Comparison of ENCODE assay signal across 13 cellular contexts in the genomic region with DNA sequence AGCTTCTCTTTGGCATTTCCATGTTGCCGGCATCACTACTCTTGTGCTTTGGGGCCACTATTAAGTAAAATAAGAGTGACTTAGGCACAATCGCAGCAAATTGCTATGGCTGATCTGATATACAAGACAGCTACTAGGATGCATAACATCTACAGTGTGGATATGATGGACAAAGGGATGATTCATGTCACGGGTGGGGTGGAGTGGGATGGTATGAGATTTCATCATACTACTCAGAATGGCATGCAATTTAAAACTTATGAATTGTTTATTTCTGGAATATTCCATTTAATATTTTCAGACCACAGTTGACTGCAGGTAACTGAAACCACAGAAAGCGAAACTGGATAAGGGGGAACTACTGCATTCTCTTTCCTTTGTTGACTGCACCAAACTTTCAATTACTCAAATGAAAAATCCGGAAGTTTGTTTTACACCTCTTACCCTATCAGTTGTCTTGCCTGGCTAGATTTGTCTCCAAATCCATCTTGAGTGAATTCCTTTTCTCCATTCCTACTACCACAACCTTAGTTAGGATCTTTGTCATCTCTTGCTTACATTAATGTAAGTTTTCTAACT.
DNase-seq lines count a peak whose midpoint lies in the region; ATAC-seq, FAIRE-seq and TF ChIP-seq lines count a peak whose summit lies in the region.
"Had no signal": no experiment of that assay in that cellular context is flagged by ENCODE, and none has a peak within 500 bp of the region (broad histone marks: within the 10 kb centered on the region; RNA-seq: fewer than 3 reads in every experiment).

No MANE protein-coding gene starts in this region.

- H3K4me3 ChIP-seq in SU-DHL-6 (ENCODE audit: insufficient read depth, low read length, poor library complexity, severe bottlenecking) = no peak overlapping the region
- H3K4me3 ChIP-seq in smooth muscle cell = no peak overlapping the region
- no peak overlapping the region for H3K4me3 ChIP-seq in pancreas
- H3K4me3 ChIP-seq: left ventricle myocardium inferior had no signal

- no peaks in the 10 kb centered on the region for H4K20me1 ChIP-seq in SU-DHL-6 (ENCODE audit: low read depth, low read length)
- no peaks in the 10 kb centered on the region for H4K20me1 ChIP-seq in smooth muscle cell (ENCODE audit: low read depth)

- H3K79me2 ChIP-seq in SU-DHL-6 (ENCODE audit: insufficient read depth, low read length) (no peaks in the 10 kb centered on the region), smooth muscle cell (ENCODE audit: low read depth) (no peaks in the 10 kb centered on the region)

- H3K36me3 ChIP-seq in SU-DHL-6 (ENCODE audit: low read length) (no peaks in the 10 kb centered on the region), smooth muscle cell (ENCODE audit: low read depth) (no peaks in the 10 kb centered on the region), pancreas (no peaks in the 10 kb centered on the region)
- H3K36me3 ChIP-seq: left ventricle myocardium inferior had no signal

- DNase-seq in DMS53 (lab: John Stamatoyannopoulos, UW) = peak; percentile 17
- DNase-seq in DMS53 treated with DMSO at 0.1 percent for 48 hours (lab: John Stamatoyannopoulos, UW; ENCODE audit: unreplicated experiment) = no peak
- DNase-seq in smooth muscle cell (lab: John Stamatoyannopoulos, UW; ENCODE audit: unreplicated experiment) = no peak
- DNase-seq in pancreas = no peak
- DNase-seq in NCI-H2227 treated with DMSO at 0.1 percent for 48 hours (lab: John Stamatoyannopoulos, UW) = no peak
- DNase-seq in NCI-H2107 treated with DMSO at 0.1 percent for 48 hours (lab: John Stamatoyannopoulos, UW; ENCODE audit: unreplicated experiment) = no peak
- DNase-seq: activated CD4-positive, alpha-beta T cell treated with anti-CD3 and anti-CD28 coated beads for 1 hour; left ventricle myocardium inferior had no signal

- H3K4me1 ChIP-seq in smooth muscle cell (ENCODE audit: low read depth) = peaks cover 17% of the 10 kb centered on the region
- peaks cover 0 to 14% (median 12%) of the 10 kb centered on the region in 3 donors for H3K4me1 ChIP-seq in pancreas

- H3K27me3 ChIP-seq in SU-DHL-6 (ENCODE audit: low read length) (no peaks in the 10 kb centered on the region), smooth muscle cell (ENCODE audit: low read depth) (no peaks in the 10 kb centered on the region), pancreas (no peaks in the 10 kb centered on the region)

- H3K9me3 ChIP-seq in SU-DHL-6 (ENCODE audit: insufficient read depth, low read length) (no peaks in the 10 kb centered on the region), smooth muscle cell (replicated peaks; ENCODE audit: low read depth) (no peaks in the 10 kb centered on the region), pancreas (no peaks in the 10 kb centered on the region)
- H3K9me3 ChIP-seq: left ventricle myocardium inferior had no signal

- H3K4me2 ChIP-seq in SU-DHL-6 (ENCODE audit: low read depth, low read length, poor library complexity, severe bottlenecking) (peak overlapping the region; percentile 16), smooth muscle cell (no peak overlapping the region)

- H3K27ac ChIP-seq in SU-DHL-6 (ENCODE audit: low read depth, low read length) (no peak overlapping the region), smooth muscle cell (ENCODE audit: low read depth) (peak overlapping the region; percentile 51), pancreas (no peak overlapping the region)
- H3K27ac ChIP-seq: 22Rv1, left ventricle myocardium inferior had no signal

- H3K9ac ChIP-seq in SU-DHL-6 (ENCODE audit: low read length) = no peak overlapping the region
- H3K9ac ChIP-seq in smooth muscle cell (ENCODE audit: low read depth) = no peak overlapping the region

- no peaks in the 10 kb centered on the region for H3K9me2 ChIP-seq in SU-DHL-6 (replicated peaks; ENCODE audit: insufficient read depth, low read length)

- TF ChIP-seq CTCF in SU-DHL-6 (IDR thresholded peaks at IDR 0.05; ENCODE audit: insufficient read depth, low read length, poor library complexity, severe bottlenecking) (no peak), smooth muscle cell (IDR thresholded peaks at IDR 0.05; ENCODE audit: borderline replicate concordance, insufficient read depth, poor library complexity, severe bottlenecking) (no peak), pancreas (IDR thresholded peaks at IDR 0.05) (no peak)

- no peak for FAIRE-seq in pancreas (lab: Jason Lieb, UNC)
- FAIRE-seq: endothelial cell of umbilical vein, RCC 7860 had no signal

- ATAC-seq in HG03460 (IDR thresholded peaks at IDR 0.05; ENCODE audit: unreplicated experiment) = peak; percentile 42
- ATAC-seq in pancreas = no peak

- H3F3A ChIP-seq in SU-DHL-6 (ENCODE audit: insufficient read depth) = no peaks in the 10 kb centered on the region
- H3F3A ChIP-seq in smooth muscle cell (ENCODE audit: low read depth) = peaks cover 9% of the 10 kb centered on the region

- H2AFZ ChIP-seq in SU-DHL-6 (ENCODE audit: low read depth, low read length, severe bottlenecking) = no peak overlapping the region
- no peak overlapping the region for H2AFZ ChIP-seq in smooth muscle cell (ENCODE audit: low read depth)

- 90% methylated on average over 5 of the region's 5 CpGs for WGBS in smooth muscle cell (ENCODE audit: low lambda C conversion rate)
- WGBS in pancreas, 2 donors = 93 to 95% methylated on average over 5 of the region's 5 CpGs

- intact Hi-C loops in pancreas (cut with DNase I) = no loop called here
